In genomic region chr3:52446042-52446441, GRCh38 we compare ENCODE assay signal across 2 cellular contexts.
TF ChIP-seq lines count a peak whose summit lies in the region.

No MANE protein-coding gene starts in this region.

TF ChIP-seq in IMR-90, 13 proteins besides CTCF, POLR2A, EP300 and RAD21:
- TF ChIP-seq FOS (IDR thresholded peaks at IDR 0.05; ENCODE audit: low read depth, low read length) (no peak), BHLHE40 (IDR thresholded peaks at IDR 0.05; ENCODE audit: low read depth, low read length) (no peak)

TF ChIP-seq in H1, 55 proteins besides CTCF, POLR2A, EP300 and RAD21:
- TF ChIP-seq NANOG (IDR thresholded peaks at IDR 0.05; ENCODE audit: insufficient read depth, low read depth, low read length, poor library complexity, severe bottlenecking) (no peak), EGR1 (IDR thresholded peaks at IDR 0.05; ENCODE audit: borderline replicate concordance, low read depth, low read length) (no peak), GTF2F1 (IDR thresholded peaks at IDR 0.05; ENCODE audit: borderline replicate concordance, low read depth, low read length) (no peak), CTBP2 (IDR thresholded peaks at IDR 0.05; ENCODE audit: borderline replicate concordance, insufficient read depth, insufficient read length, low read length) (no peak), KDM5A (IDR thresholded peaks at IDR 0.05; ENCODE audit: low read length) (no peak), CBX8 (IDR thresholded peaks at IDR 0.05; ENCODE audit: borderline replicate concordance, low read depth, low read length) (no peak), CHD1 (IDR thresholded peaks at IDR 0.05; ENCODE audit: low read depth, low read length) (no peak), BCL11A (IDR thresholded peaks at IDR 0.05; ENCODE audit: low read depth in 2 of 2, low read length in 2 of 2) (no peak), TAF7 (optimal IDR thresholded peaks at IDR 0.05; ENCODE audit: borderline replicate concordance, low read depth, low read length) (no peak), HDAC6 (IDR thresholded peaks at IDR 0.05; ENCODE audit: low read depth, low read length) (no peak), SP2 (IDR thresholded peaks at IDR 0.05; ENCODE audit: low read length) (no peak), SAP30 (IDR thresholded peaks at IDR 0.05; ENCODE audit: insufficient read depth, insufficient replicate concordance, low read length) (no peak), ZNF274 (IDR thresholded peaks at IDR 0.05; ENCODE audit: borderline replicate concordance, extremely low read depth, low read length) (no peak), TEAD4 (IDR thresholded peaks at IDR 0.05; ENCODE audit: low read depth, low read length) (no peak), CHD2 (IDR thresholded peaks at IDR 0.05; ENCODE audit: low read length) (no peak)
- TF ChIP-seq, protein P1, sequence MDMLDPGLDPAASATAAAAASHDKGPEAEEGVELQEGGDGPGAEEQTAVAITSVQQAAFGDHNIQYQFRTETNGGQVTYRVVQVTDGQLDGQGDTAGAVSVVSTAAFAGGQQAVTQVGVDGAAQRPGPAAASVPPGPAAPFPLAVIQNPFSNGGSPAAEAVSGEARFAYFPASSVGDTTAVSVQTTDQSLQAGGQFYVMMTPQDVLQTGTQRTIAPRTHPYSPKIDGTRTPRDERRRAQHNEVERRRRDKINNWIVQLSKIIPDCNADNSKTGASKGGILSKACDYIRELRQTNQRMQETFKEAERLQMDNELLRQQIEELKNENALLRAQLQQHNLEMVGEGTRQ (IDR thresholded peaks at IDR 0.05; ENCODE audit: low read length) = no peak
